Comparison of ENCODE assay signal across 15 cellular contexts in the genomic region with DNA sequence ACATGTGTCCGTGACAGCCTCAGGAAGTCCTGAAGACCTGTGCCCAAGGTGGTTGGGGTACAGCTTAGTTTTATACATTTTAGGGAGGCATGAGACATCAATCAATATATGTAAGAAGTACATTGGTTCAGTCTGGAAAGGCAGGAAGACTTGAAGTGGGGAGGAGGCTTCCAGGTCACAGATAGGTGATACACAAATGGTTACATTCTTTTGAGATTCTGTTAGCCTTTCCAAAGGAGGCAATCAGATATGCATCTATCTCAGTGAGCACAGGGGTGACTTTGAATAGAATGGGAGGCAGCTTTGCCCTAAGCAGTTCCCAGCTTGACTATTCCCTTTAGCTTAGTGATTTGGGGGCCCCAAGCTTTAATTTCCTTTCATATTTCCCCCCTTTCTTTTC. TPM values are rescaled to one million over a fixed set of nuclear protein-coding genes. Genes with fewer than 3 reads are reported as not detected.
DNase-seq lines count a peak whose midpoint lies in the region; ATAC-seq, FAIRE-seq and TF ChIP-seq lines count a peak whose summit lies in the region.
"Not testable (repeated sequence)": the region's sequence is repeated elsewhere in the genome, so short reads cannot be mapped to it uniquely, and the experiment has no call there.
"Had no signal": no experiment of that assay in that cellular context is flagged by ENCODE, and none has a peak within 500 bp of the region (broad histone marks: within the 10 kb centered on the region; RNA-seq: fewer than 3 reads in every experiment).

No MANE protein-coding gene starts in this region.

- H3K9me3 Mint-ChIP-seq in H9; endodermal cell; stimulated activated naive B cell treated with anti-CD40 and anti-IgM and Interleukin-4, amounts not matched to agents 10 μg/mL and 1 μg/mL and 100 μg/mL, for 72 hours: not testable (repeated sequence)

- H3K36me3 Mint-ChIP-seq in H9 (ENCODE audit: insufficient read depth in 1 of 3, low read depth in 3 of 3); endodermal cell (ENCODE audit: low read depth); stimulated activated naive B cell treated with anti-CD40 and anti-IgM and Interleukin-4, amounts not matched to agents 10 μg/mL and 1 μg/mL and 100 μg/mL, for 72 hours: not testable (repeated sequence)

- H2BK120ac ChIP-seq in H9 (ENCODE audit: low read depth, low read length, poor library complexity, severe bottlenecking), result not testable (repeated sequence)
- peak overlapping the region; percentile 99 for H2BK120ac ChIP-seq in mesendoderm (ENCODE audit: low read depth, low read length)

- H3T11ph ChIP-seq in H9 (ENCODE audit: low read length), result not testable (repeated sequence)

- H4K91ac ChIP-seq in H9 (ENCODE audit: insufficient read length, low read depth, low read length), result not testable (repeated sequence)

- not testable (repeated sequence) for H3K79me1 ChIP-seq in H9 (ENCODE audit: insufficient read depth, low read depth, low read length, poor library complexity, severe bottlenecking); mesendoderm (ENCODE audit: low read length)

- H3K79me2 ChIP-seq in H9 (ENCODE audit: insufficient read depth, low read length); K562 (ENCODE audit: control insufficient read depth, insufficient read depth, low read length); mesendoderm (ENCODE audit: control insufficient read depth, insufficient read depth, low read length): not testable (repeated sequence)

- FAIRE-seq in K562 (lab: Jason Lieb, UNC), result peak; percentile 6

- H2BK12ac ChIP-seq in H9 (ENCODE audit: insufficient read length, low read depth, low read length), result not testable (repeated sequence)

- peak overlapping the region; percentile 2 to 27 (median 3); a peak in 4 of 7 replicates for H3K27ac Mint-ChIP-seq in H9
- H3K27ac Mint-ChIP-seq in endodermal cell, result peak overlapping the region; percentile 63
- peak overlapping the region; percentile 11 for H3K27ac Mint-ChIP-seq in stimulated activated naive B cell treated with anti-CD40 and anti-IgM and Interleukin-4, amounts not matched to agents 10 μg/mL and 1 μg/mL and 100 μg/mL, for 72 hours

- not testable (repeated sequence) for TF ChIP-seq EP300 in K562 (IDR thresholded peaks at IDR 0.05; ENCODE audit: low read length)

- H3K4me3 Mint-ChIP-seq in H9, result peak overlapping the region in 1 of 2 experiments; percentile 14; a peak in 1 of 5 replicates
- H3K4me3 Mint-ChIP-seq in endodermal cell; stimulated activated naive B cell treated with anti-CD40 and anti-IgM and Interleukin-4, amounts not matched to agents 10 μg/mL and 1 μg/mL and 100 μg/mL, for 72 hours: not testable (repeated sequence)

- H2BK20ac ChIP-seq in H9 (ENCODE audit: low read depth, low read length, poor library complexity, severe bottlenecking), result not testable (repeated sequence)

- WGBS in H9 (ENCODE audit: extremely low coverage, insufficient read length, low lambda C conversion rate), result no CpG with 5 or more reads among the region's 1 CpG
- WGBS in K562 (ENCODE audit: insufficient coverage, low coverage, missing lambda C conversion rate), result 40% methylated on average over 1 of the region's 1 CpG
- 86 to 87% methylated on average over 1 of the region's 1 CpG for WGBS in endodermal cell (ENCODE audit: insufficient coverage in 1 of 2, insufficient read length in 1 of 2), 2 experiments
- WGBS in mesendoderm (ENCODE audit: extremely low coverage, insufficient coverage, low lambda C conversion rate), result no CpG with 5 or more reads among the region's 1 CpG

- H3K23ac ChIP-seq in H9 (ENCODE audit: insufficient read length, low read depth, low read length); mesendoderm (ENCODE audit: low read length): not testable (repeated sequence)

- not testable (repeated sequence) for H3K23me2 ChIP-seq in H9 (ENCODE audit: insufficient read length, low read depth, low read length, poor library complexity, severe bottlenecking)

- TF ChIP-seq CTCF in H9 (conservative IDR thresholded peaks at IDR 0.05); RWPE2 (IDR thresholded peaks at IDR 0.05; ENCODE audit: poor library complexity, severe bottlenecking); K562 (IDR thresholded peaks at IDR 0.05 in 2 of 3, conservative IDR thresholded peaks at IDR 0.05 in 1 of 3; ENCODE audit: insufficient read depth in 2 of 3, low read depth in 1 of 3, low read length in 3 of 3); endodermal cell (conservative IDR thresholded peaks at IDR 0.05): not testable (repeated sequence)

- not testable (repeated sequence) for H3K4me3 ChIP-seq in RWPE2 (ENCODE audit: severe bottlenecking); K562; endodermal cell (ENCODE audit: low read length); mesendoderm (ENCODE audit: low read length)

- POLR2A ChIA-PET in K562 (lab: Yijun Ruan, JAX), result interaction anchor here (0.9 kb wide), 1 partner anchor 78 kb away, joined by 3 read pairs; no protein-coding TSS in a partner anchor

- not testable (repeated sequence) for H3K14ac ChIP-seq in H9 (ENCODE audit: insufficient read depth, low read length)

- not testable (repeated sequence) for H2BK15ac ChIP-seq in H9 (ENCODE audit: low read depth, low read length)
- peak overlapping the region; percentile 100 for H2BK15ac ChIP-seq in mesendoderm (replicated peaks; ENCODE audit: low read depth)

- in situ Hi-C loops in K562 (cut with MboI), result not testable (repeated sequence)

- not testable (repeated sequence) for H4K8ac ChIP-seq in H9 (replicated peaks; ENCODE audit: insufficient read length, low read depth, low read length); mesendoderm (ENCODE audit: low read depth, low read length)

- H2BK5ac ChIP-seq in H9 (ENCODE audit: insufficient read length, low read length), result not testable (repeated sequence)
- H2BK5ac ChIP-seq in mesendoderm (ENCODE audit: low read length), result peak overlapping the region; percentile 99

- not testable (repeated sequence) for H2AK5ac ChIP-seq in H9 (ENCODE audit: insufficient read length, low read length)
- peak overlapping the region; percentile 88 for H2AK5ac ChIP-seq in mesendoderm (ENCODE audit: low read length)

- not testable (repeated sequence) for H3K18ac ChIP-seq in H9 (ENCODE audit: insufficient read length, low read depth, low read length)
- peak overlapping the region; percentile 99 for H3K18ac ChIP-seq in mesendoderm (ENCODE audit: low read length)

- not testable (repeated sequence) for H2AFZ ChIP-seq in H9 (ENCODE audit: low read length); K562 (ENCODE audit: low read depth, low read length)

- H3K4ac ChIP-seq in H9 (ENCODE audit: low read depth, low read length), result not testable (repeated sequence)
- peak overlapping the region; percentile 96 for H3K4ac ChIP-seq in mesendoderm (ENCODE audit: low read depth, low read length)

- not testable (repeated sequence) for DNase-seq in H9; RWPE2 (ENCODE audit: low spot score); K562 (ENCODE audit: extremely low read depth in 1 of 4, low spot score in 3 of 4); endodermal cell; stimulated activated naive B cell treated with anti-CD40 and anti-IgM and Interleukin-4, amounts not matched to agents 10 μg/mL and 1 μg/mL and 100 μg/mL, for 72 hours
- peak; percentile 92 for DNase-seq in mesendoderm

- not testable (repeated sequence) for TF ChIP-seq POLR2A in K562 (conservative IDR thresholded peaks at IDR 0.05)

- not testable (repeated sequence) for H4K20me1 ChIP-seq in H9 (ENCODE audit: control insufficient read depth, insufficient read depth, insufficient read length); K562 (replicated peaks; ENCODE audit: control insufficient read depth, insufficient read depth, low read length)

- H3K9me3 ChIP-seq in H9 (ENCODE audit: control insufficient read depth, low read depth, low read length); RWPE2 (ENCODE audit: severe bottlenecking); K562 (replicated peaks; ENCODE audit: control insufficient read depth, insufficient read depth, low read depth, low read length); endodermal cell (ENCODE audit: control insufficient read depth, low read length): not testable (repeated sequence)

- not testable (repeated sequence) for ATAC-seq in RWPE2 (ENCODE audit: low read depth); K562; stimulated activated naive B cell treated with anti-CD40 and anti-IgM and Interleukin-4, amounts not matched to agents 10 μg/mL and 1 μg/mL and 100 μg/mL, for 72 hours (replicated peaks)

- H3K4me1 Mint-ChIP-seq in H9 (peaks cover 32 to 36% of the 10 kb centered on the region in 2 experiments), endodermal cell (peaks cover 26% of the 10 kb centered on the region)
- H3K4me1 Mint-ChIP-seq in stimulated activated naive B cell treated with anti-CD40 and anti-IgM and Interleukin-4, amounts not matched to agents 10 μg/mL and 1 μg/mL and 100 μg/mL, for 72 hours, result not testable (repeated sequence)

- CTCF ChIA-PET in K562 (lab: Yijun Ruan, JAX; ENCODE audit: low intra/inter-chr PET ratio), result not testable (repeated sequence)

- TF ChIP-seq RAD21 in K562 (CRISPR knock-in tag; conservative IDR thresholded peaks at IDR 0.05 in 1 of 2, IDR thresholded peaks at IDR 0.05 in 1 of 2), result not testable (repeated sequence)

- not testable (repeated sequence) for H3K4me1 ChIP-seq in H9 (ENCODE audit: insufficient read depth, low read length); K562 (replicated peaks in 1 of 2; ENCODE audit: control insufficient read depth in 2 of 2, insufficient read depth in 2 of 2, low read length in 2 of 2); endodermal cell (ENCODE audit: control insufficient read depth, insufficient read depth, low read length); mesendoderm (ENCODE audit: control insufficient read depth, low read depth, low read length)
- peaks cover 13% of the 10 kb centered on the region for H3K4me1 ChIP-seq in RWPE2 (ENCODE audit: insufficient read depth, poor library complexity, severe bottlenecking)

- H3K27me3 Mint-ChIP-seq in H9 (ENCODE audit: low read depth); endodermal cell (ENCODE audit: insufficient read depth): not testable (repeated sequence)
- H3K27me3 Mint-ChIP-seq in stimulated activated naive B cell treated with anti-CD40 and anti-IgM and Interleukin-4, amounts not matched to agents 10 μg/mL and 1 μg/mL and 100 μg/mL, for 72 hours, result peaks cover 7 to 11% of the 10 kb centered on the region in 2 donors

- not testable (repeated sequence) for H3K27ac ChIP-seq in H9 (ENCODE audit: insufficient read length, low read depth, low read length); K562 (ENCODE audit: extremely low read depth, low read depth, low read length); endodermal cell (ENCODE audit: low read depth, low read length)
- H3K27ac ChIP-seq in RWPE2 (ENCODE audit: poor library complexity, severe bottlenecking) (peak overlapping the region; percentile 47), mesendoderm (ENCODE audit: low read depth, low read length) (peak overlapping the region; percentile 94)

- not testable (repeated sequence) for H3K9ac ChIP-seq in H9 (ENCODE audit: extremely low read depth, insufficient read length, low read length); K562 (ENCODE audit: insufficient read depth in 1 of 2, low read depth in 2 of 2, low read length in 2 of 2); endodermal cell (ENCODE audit: extremely low read depth, low read length, poor library complexity, severe bottlenecking)
- peak overlapping the region; percentile 32 for H3K9ac ChIP-seq in mesendoderm (ENCODE audit: low read length)

- not testable (repeated sequence) for H3K56ac ChIP-seq in H9 (ENCODE audit: insufficient read length, low read depth, low read length)
- H3K56ac ChIP-seq in mesendoderm (ENCODE audit: low read length), result peak overlapping the region; percentile 81

- H3K4me2 ChIP-seq in H9 (ENCODE audit: insufficient read depth, insufficient read length, low read length); K562 (ENCODE audit: insufficient read depth, low read length); mesendoderm (ENCODE audit: low read length): not testable (repeated sequence)

- not testable (repeated sequence) for BruUV-seq in K562 (replicated peaks; lab: Mats Ljungman, UMichigan)

- intact Hi-C loops in K562 (cut with micrococcal nuclease), result not testable (repeated sequence)

- not testable (repeated sequence) for H3K9me1 ChIP-seq in K562 (ENCODE audit: control insufficient read depth, insufficient read depth, low read length)

- not testable (repeated sequence) for H4K5ac ChIP-seq in H9 (ENCODE audit: insufficient read length, low read depth, low read length)
- H4K5ac ChIP-seq in mesendoderm (ENCODE audit: low read length), result peak overlapping the region; percentile 47

- H3K27me3 ChIP-seq in H9 (ENCODE audit: insufficient read depth, low read length); RWPE2 (ENCODE audit: insufficient read depth, poor library complexity, severe bottlenecking); K562 (ENCODE audit: control insufficient read depth in 2 of 2, insufficient read depth in 2 of 2, low read length in 2 of 2); endodermal cell (ENCODE audit: control insufficient read depth, insufficient read depth, low read length, poor library complexity, severe bottlenecking); mesendoderm (ENCODE audit: insufficient read depth, low read length, poor library complexity): not testable (repeated sequence)

- not testable (repeated sequence) for H3K36me3 ChIP-seq in RWPE2 (ENCODE audit: low read depth); K562 (ENCODE audit: control insufficient read depth, insufficient read depth, low read length); endodermal cell (ENCODE audit: control insufficient read depth, insufficient read depth, low read length); mesendoderm (ENCODE audit: control insufficient read depth, insufficient read depth, low read length)

RNA-seq across cellular contexts. Expression of a gene that starts 15.7 kb away (rescaled TPM):
- 77.9 and 84.5 TPM in 2 replicates for total RNA-seq in H9 (2021)
- total RNA-seq in K562 (2011; cell fraction: chromatin; rRNA removed; ENCODE audit: low replicate concordance), result 10.1 and 17.6 TPM in 2 replicates
- total RNA-seq in K562 (2011; cell fraction: nucleolus; rRNA removed), result 12.9 and 14.5 TPM in 2 replicates
- total RNA-seq in K562 (2011; cell fraction: nucleoplasm; rRNA removed), result 24.6 and 30.7 TPM in 2 replicates
- 5.3 and 6.0 TPM in 2 replicates for total RNA-seq in K562 (2014; rRNA removed)
- 3.5 and 4.0 TPM in 2 replicates for total RNA-seq in K562 (2014; rRNA removed; fragmentation: Illumina TruSeq; extraction: Trizol)
- total RNA-seq in K562 (2015; rRNA removed; fragmentation: Illumina TruSeq; extraction: Trizol), result 3.4 and 4.5 TPM in 2 replicates
- total RNA-seq in K562 (2021), result 19.6 and 21.6 TPM in 2 replicates
- polyA plus RNA-seq in K562 (2011; rRNA removed), result 19.3 and 42.6 TPM in 2 replicates
- polyA plus RNA-seq in K562 (2011; cell fraction: cytosol; rRNA removed), result 26.8 and 32.0 TPM in 2 replicates
- 17.7 and 21.6 TPM in 2 replicates for polyA plus RNA-seq in K562 (2011; cell fraction: nucleus; rRNA removed)
- polyA plus RNA-seq in K562 (2012), result 16.4 and 25.4 TPM in 2 replicates
- polyA plus RNA-seq in K562 (2014; fragmentation: Illumina TruSeq; extraction: Trizol), result 30.1 and 33.0 TPM in 2 replicates
- 1 to 10 TPM; 2.0 to 2.3 TPM for polyA plus RNA-seq in K562 (2014; fragmentation: Nextera tagmentation; extraction: Ambion mirVana)
- polyA plus RNA-seq in K562 (2014; rRNA removed), result 10.1 and 10.6 TPM in 2 replicates
- polyA minus RNA-seq in K562 (2011; rRNA and poly(A)+ RNA removed), result 10.9 and 16.5 TPM in 2 replicates
- polyA minus RNA-seq in K562 (2011; cell fraction: cytosol; rRNA and poly(A)+ RNA removed), result 22.9 and 23.3 TPM in 2 replicates
- 4.4 and 9.4 TPM in 2 replicates for polyA minus RNA-seq in K562 (2011; cell fraction: nucleus; rRNA and poly(A)+ RNA removed)
- 10 to 100 TPM; 47.6 to 48.9 TPM for total RNA-seq in endodermal cell
- polyA plus RNA-seq in endodermal cell (2013, experiment 1 of 2), result 25.0 TPM
- polyA plus RNA-seq in endodermal cell (2013, experiment 2 of 2), result 20.3 TPM
- 73.0 TPM for polyA plus RNA-seq in mesendoderm (2013, experiment 1 of 2)
- polyA plus RNA-seq in mesendoderm (2013, experiment 2 of 2), result 73.7 TPM
- total RNA-seq: CD4-positive, CD25-positive, alpha-beta regulatory T cell had no signal

RNA-seq across cellular contexts. Expression of a gene that starts 38.6 kb away (rescaled TPM):
- 0.15 and 0.39 TPM in 2 replicates for total RNA-seq in H9 (2021)
- total RNA-seq in K562 (2011; cell fraction: chromatin; rRNA removed; ENCODE audit: low replicate concordance), result not detected in 2 replicates
- total RNA-seq in K562 (2011; cell fraction: nucleolus; rRNA removed), result not detected in 2 replicates
- total RNA-seq in K562 (2011; cell fraction: nucleoplasm; rRNA removed), result 0.37 TPM in 1 of 2 replicates, not detected in the other
- not detected in 2 replicates for total RNA-seq in K562 (2014; rRNA removed)
- 0.26 TPM in 1 of 2 replicates, not detected in the other for total RNA-seq in K562 (2014; rRNA removed; fragmentation: Illumina TruSeq; extraction: Trizol)
- total RNA-seq in K562 (2015; rRNA removed; fragmentation: Illumina TruSeq; extraction: Trizol), result not detected in 2 replicates
- 0.27 TPM in 1 of 2 replicates, not detected in the other for total RNA-seq in K562 (2021)
- 0.43 and 0.65 TPM in 2 replicates for polyA plus RNA-seq in K562 (2011; rRNA removed)
- 0.43 and 1.0 TPM in 2 replicates for polyA plus RNA-seq in K562 (2011; cell fraction: cytosol; rRNA removed)
- 0.43 TPM in 1 of 2 replicates, not detected in the other for polyA plus RNA-seq in K562 (2011; cell fraction: nucleus; rRNA removed)
- 0.35 TPM in 1 of 2 replicates, not detected in the other for polyA plus RNA-seq in K562 (2012)
- 0.15 and 0.32 TPM in 2 replicates for polyA plus RNA-seq in K562 (2014; fragmentation: Illumina TruSeq; extraction: Trizol)
- under 1 TPM; 0.27 to 0.39 TPM for polyA plus RNA-seq in K562 (2014; fragmentation: Nextera tagmentation; extraction: Ambion mirVana)
- 0.08 and 0.17 TPM in 2 replicates for polyA plus RNA-seq in K562 (2014; rRNA removed)
- polyA minus RNA-seq in K562 (2011; rRNA and poly(A)+ RNA removed), result not detected in 2 replicates
- not detected in 2 replicates for polyA minus RNA-seq in K562 (2011; cell fraction: cytosol; rRNA and poly(A)+ RNA removed)
- polyA minus RNA-seq in K562 (2011; cell fraction: nucleus; rRNA and poly(A)+ RNA removed), result 0.54 TPM in 1 of 2 replicates, not detected in the other
- total RNA-seq in endodermal cell, result not detected
- not detected for polyA plus RNA-seq in endodermal cell (2013, experiment 1 of 2)
- polyA plus RNA-seq in endodermal cell (2013, experiment 2 of 2), result not detected
- 0.37 TPM for polyA plus RNA-seq in mesendoderm (2013, experiment 1 of 2)
- 0.14 TPM for polyA plus RNA-seq in mesendoderm (2013, experiment 2 of 2)
- total RNA-seq: A673; CD4-positive, alpha-beta memory T cell; CD4-positive, CD25-positive, alpha-beta regulatory T cell; CD8-positive, alpha-beta memory T cell; Daoy; G401; GM12878 had no signal
- polyA plus RNA-seq: AG04450; CD14-positive monocyte; CD4-positive, alpha-beta memory T cell; CD4-positive, CD25-positive, alpha-beta regulatory T cell; CD8-positive, alpha-beta memory T cell; GM12878 had no signal

Comparison
In these comparisons a context has a peak if more than half of its experiments do, and no peak if none do; other contexts are left out.
1. H3K27ac Mint-ChIP-seq: peak in every context shown above with its lines; median percentile 63 in endodermal cell; 11 in stimulated activated naive B cell treated with anti-CD40 and anti-IgM and Interleukin-4, amounts not matched to agents 10 μg/mL and 1 μg/mL and 100 μg/mL, for 72 hours; 3 in H9.